Comparison of ENCODE assay signal across 7 cellular contexts in genomic region chr5:34192923-34193262, GRCh38.
DNase-seq lines count a peak whose midpoint lies in the region; ATAC-seq and TF ChIP-seq lines count a peak whose summit lies in the region.
"Not testable (repeated sequence)": the region's sequence is repeated elsewhere in the genome, so short reads cannot be mapped to it uniquely, and the experiment has no call there.

No MANE protein-coding gene starts in this region.

- not testable (repeated sequence) for TF ChIP-seq POLR2A in sigmoid colon (IDR thresholded peaks at IDR 0.05); suprapubic skin (IDR thresholded peaks at IDR 0.05)

- 90 to 91% methylated on average over 8 to 9 of the region's 13 CpGs for WGBS in endodermal cell (ENCODE audit: insufficient coverage in 1 of 2, insufficient read length in 1 of 2), 2 experiments
- 95 to 96% methylated on average over 10 of the region's 13 CpGs for WGBS in sigmoid colon, 2 donors
- WGBS in suprapubic skin = 95% methylated on average over 12 of the region's 13 CpGs

- CTCF ChIA-PET in Calu3 (lab: Charles Lee) = not testable (repeated sequence)

- H3K27me3 Mint-ChIP-seq in Calu3 (ENCODE audit: unreplicated experiment); endodermal cell (ENCODE audit: insufficient read depth); natural killer cell (ENCODE audit: low read depth in 2 of 2): not testable (repeated sequence)

- not testable (repeated sequence) for DNase-seq in Calu3, endodermal cell, natural killer cell
- peak; percentile 61 for DNase-seq in activated effector memory CD4-positive, alpha-beta T cell treated with anti-CD3 and anti-CD28 coated beads, Interleukin-2, amount 50 U/mL, for 16 hours
- DNase-seq in left ventricle myocardium superior (peak; percentile 29), sigmoid colon (peak; percentile 75), suprapubic skin (ENCODE audit: low spot score in 2 of 2) (peak; percentile 69 to 80)

- not testable (repeated sequence) for BruUV-seq in Calu3 (replicated peaks; lab: Mats Ljungman, UMichigan)

- not testable (repeated sequence) for H3K4me3 ChIP-seq in endodermal cell (ENCODE audit: low read length); sigmoid colon; suprapubic skin

- H3K36me3 ChIP-seq in endodermal cell (ENCODE audit: control insufficient read depth, insufficient read depth, low read length); sigmoid colon: not testable (repeated sequence)
- peaks cover 25% of the 10 kb centered on the region for H3K36me3 ChIP-seq in suprapubic skin

- H3K4me1 Mint-ChIP-seq in Calu3 (ENCODE audit: low read depth, unreplicated experiment) = not testable (repeated sequence)
- peaks cover 20% of the 10 kb centered on the region for H3K4me1 Mint-ChIP-seq in endodermal cell
- H3K4me1 Mint-ChIP-seq in natural killer cell = peaks cover 33 to 37% of the 10 kb centered on the region in 2 donors

- not testable (repeated sequence) for H3K4me1 ChIP-seq in endodermal cell (ENCODE audit: control insufficient read depth, insufficient read depth, low read length); sigmoid colon; suprapubic skin

- intact Hi-C loops in Calu3 (cut with micrococcal nuclease; ENCODE audit: unreplicated experiment); left ventricle myocardium superior (cut with micrococcal nuclease); natural killer cell (cut with micrococcal nuclease); sigmoid colon (cut with DNase I): not testable (repeated sequence)

- not testable (repeated sequence) for H3K9ac ChIP-seq in endodermal cell (ENCODE audit: extremely low read depth, low read length, poor library complexity, severe bottlenecking)

- not testable (repeated sequence) for TF ChIP-seq CTCF in Calu3 (IDR thresholded peaks at IDR 0.05; ENCODE audit: unreplicated experiment); endodermal cell (conservative IDR thresholded peaks at IDR 0.05); natural killer cell (IDR thresholded peaks at IDR 0.05); sigmoid colon (IDR thresholded peaks at IDR 0.05); suprapubic skin (IDR thresholded peaks at IDR 0.05)

- not testable (repeated sequence) for H3K9me3 Mint-ChIP-seq in Calu3 (ENCODE audit: low read depth, unreplicated experiment); natural killer cell
- peaks cover 19% of the 10 kb centered on the region for H3K9me3 Mint-ChIP-seq in endodermal cell

- H3K4me3 Mint-ChIP-seq in Calu3 (ENCODE audit: low read depth, unreplicated experiment); endodermal cell; natural killer cell: not testable (repeated sequence)

- not testable (repeated sequence) for TF ChIP-seq EP300 in sigmoid colon (IDR thresholded peaks at IDR 0.05); suprapubic skin (IDR thresholded peaks at IDR 0.05)

- not testable (repeated sequence) for H3K36me3 Mint-ChIP-seq in Calu3 (ENCODE audit: insufficient read depth, unreplicated experiment); natural killer cell
- peaks cover 52% of the 10 kb centered on the region for H3K36me3 Mint-ChIP-seq in endodermal cell (ENCODE audit: low read depth)

- H3K27ac ChIP-seq in endodermal cell (ENCODE audit: low read depth, low read length); sigmoid colon; suprapubic skin: not testable (repeated sequence)

- ATAC-seq in left ventricle myocardium superior, natural killer cell: not testable (repeated sequence)

- H3K9me3 ChIP-seq in endodermal cell (ENCODE audit: control insufficient read depth, low read length); sigmoid colon; suprapubic skin: not testable (repeated sequence)

- peak overlapping the region; percentile 19 for H3K27ac Mint-ChIP-seq in Calu3 (ENCODE audit: unreplicated experiment)
- H3K27ac Mint-ChIP-seq in endodermal cell = peak overlapping the region; percentile 79
- H3K27ac Mint-ChIP-seq in natural killer cell = peak overlapping the region; percentile 58 to 72

- not testable (repeated sequence) for H3K27me3 ChIP-seq in endodermal cell (ENCODE audit: control insufficient read depth, insufficient read depth, low read length, poor library complexity, severe bottlenecking); sigmoid colon; suprapubic skin

Comparison
In these comparisons a context has a peak if more than half of its experiments do, and no peak if none do; other contexts are left out.
1. H3K27ac Mint-ChIP-seq: peak in every context shown above with its lines; median percentile 79 in endodermal cell; 65 in natural killer cell; 19 in Calu3.